28 cellular contexts compared by ENCODE assay signal in genomic region chr10:132890301-132890700, GRCh38. TPM values are rescaled to one million over a fixed set of nuclear protein-coding genes. Genes with fewer than 3 reads are reported as not detected.
"Had no signal": no experiment of that assay in that cellular context is flagged by ENCODE, and none has a peak within 500 bp of the region (broad histone marks: within the 10 kb centered on the region; RNA-seq: fewer than 3 reads in every experiment).

No MANE protein-coding gene starts in this region.

- H3K9me3 Mint-ChIP-seq: activated T-cell treated with anti-CD3 and anti-CD28 coated beads, Interleukin-2, amount 50 U/mL, for 72 hours; central memory CD8-positive, alpha-beta T cell; T-helper 2 cell treated with Interferon-gamma antibody and Interleukin-4, amounts not matched to agents 5 μg/mL and 100 μg/mL, for 36 hours had no signal

- H3K4me2 ChIP-seq: smooth muscle cell had no signal

- H3K36me3 ChIP-seq: breast epithelium, esophagus squamous epithelium, left lung, lower lobe of right lung, neutrophil, pancreas, prostate gland, transverse colon had no signal

- H3K27ac ChIP-seq: breast epithelium, esophagus squamous epithelium, left lung, lower lobe of right lung, neutrophil, pancreas, prostate gland, transverse colon had no signal

- H3K4me1 ChIP-seq: breast epithelium, left lung, lower lobe of right lung, pancreas, prostate gland had no signal

- H3K9me3 ChIP-seq: breast epithelium, esophagus squamous epithelium, left lung, lower lobe of right lung, neutrophil, pancreas, prostate gland, transverse colon had no signal

- H3K4me3 ChIP-seq: breast epithelium, esophagus squamous epithelium, left lung, lower lobe of right lung, pancreas, prostate gland, smooth muscle cell, transverse colon had no signal

- H3K4me3 Mint-ChIP-seq: activated T-cell treated with anti-CD3 and anti-CD28 coated beads, Interleukin-2, amount 50 U/mL, for 72 hours; central memory CD8-positive, alpha-beta T cell; nephron; T-helper 2 cell treated with Interferon-gamma antibody and Interleukin-4, amounts not matched to agents 5 μg/mL and 100 μg/mL, for 36 hours had no signal

- H3K27ac Mint-ChIP-seq: activated T-cell treated with anti-CD3 and anti-CD28 coated beads, Interleukin-2, amount 50 U/mL, for 72 hours; nephron; T-helper 2 cell treated with Interferon-gamma antibody and Interleukin-4, amounts not matched to agents 5 μg/mL and 100 μg/mL, for 36 hours had no signal

- DNase-seq: activated CD4-positive, alpha-beta T cell treated with anti-CD3 and anti-CD28 coated beads for 4 hours; activated CD4-positive, alpha-beta T cell treated with anti-CD3 and anti-CD28 coated beads, Interleukin-2, amount 50 U/mL, for 4 hours; activated CD4-positive, CD25-positive, alpha-beta regulatory T cell; activated naive CD4-positive, alpha-beta T cell treated with anti-CD3 and anti-CD28 coated beads, Interleukin-2, amount 50 U/mL, for 16 hours; activated T-cell treated with anti-CD3 and anti-CD28 coated beads for 4 hours; activated T-cell treated with anti-CD3 and anti-CD28 coated beads, Interleukin-2, amount 50 U/mL, for 72 hours; amniotic stem cell; dermis blood vessel endothelial cell; effector CD4-positive, alpha-beta T cell; esophagus squamous epithelium; foreskin melanocyte; lower lobe of right lung; mesenchymal stem cell; retina; stimulated activated CD4-positive, alpha-beta T cell treated with anti-CD3 and anti-CD28 coated beads, Interleukin-15, amount 100 ng/mL, for 24 hours; stimulated activated naive CD4-positive, alpha-beta T cell; T-helper 1 cell; transverse colon had no signal

- ATAC-seq: activated T-cell treated with anti-CD3 and anti-CD28 coated beads, Interleukin-2, amount 50 U/mL, for 72 hours; left lung; lower lobe of right lung; pancreas had no signal

RNA-seq across cellular contexts. Expression of gene CFAP46, which starts 52.1 kb away (rescaled TPM):
- total RNA-seq: transverse colon had no signal
- polyA plus RNA-seq: urinary bladder had no signal
